22 cellular contexts compared by ENCODE assay signal in genomic region chrX:71615954-71616353, GRCh38. TPM values are rescaled to one million over a fixed set of nuclear protein-coding genes. Genes with fewer than 3 reads are reported as not detected.
DNase-seq lines count a peak whose midpoint lies in the region; ATAC-seq and TF ChIP-seq lines count a peak whose summit lies in the region.
"Had no signal": no experiment of that assay in that cellular context is flagged by ENCODE, and none has a peak within 500 bp of the region (broad histone marks: within the 10 kb centered on the region; RNA-seq: fewer than 3 reads in every experiment).

No MANE protein-coding gene starts in this region.

- H3K27me3 ChIP-seq in H7 (ENCODE audit: control insufficient read depth, insufficient read depth, low read length): no peaks in the 10 kb centered on the region
- H3K27me3 ChIP-seq: body of pancreas, esophagus muscularis mucosa, heart left ventricle, right lobe of liver had no signal

- H3K4me3 Mint-ChIP-seq in T-helper 2 cell treated with Interferon-gamma antibody and Interleukin-4, amounts not matched to agents 5 μg/mL and 100 μg/mL, for 36 hours: peak overlapping the region; percentile 90
- peak overlapping the region; percentile 67 for H3K4me3 Mint-ChIP-seq in activated T-helper 2 cell treated with anti-CD3 and anti-CD28 coated beads, Interferon-gamma antibody, Interleukin-2, Interleukin-4, amounts not matched to agents 10 μg/mL and 5 μg/mL and 100 μg/mL, durations not matched to agents 14 hours and 24 hours and 36 hours (ENCODE audit: low read depth)
- H3K4me3 Mint-ChIP-seq in natural killer cell: peak overlapping the region; percentile 73

- peak overlapping the region; percentile 56 for H3K27ac Mint-ChIP-seq in T-helper 2 cell treated with Interferon-gamma antibody and Interleukin-4, amounts not matched to agents 5 μg/mL and 100 μg/mL, for 36 hours
- peak overlapping the region; percentile 76 for H3K27ac Mint-ChIP-seq in activated T-helper 2 cell treated with anti-CD3 and anti-CD28 coated beads, Interferon-gamma antibody, Interleukin-2, Interleukin-4, amounts not matched to agents 10 μg/mL and 5 μg/mL and 100 μg/mL, durations not matched to agents 14 hours and 24 hours and 36 hours
- H3K27ac Mint-ChIP-seq in natural killer cell: peak overlapping the region; percentile 91 to 93

- no peaks in the 10 kb centered on the region for H3K9me3 Mint-ChIP-seq in T-helper 2 cell treated with Interferon-gamma antibody and Interleukin-4, amounts not matched to agents 5 μg/mL and 100 μg/mL, for 36 hours
- H3K9me3 Mint-ChIP-seq in activated T-helper 2 cell treated with anti-CD3 and anti-CD28 coated beads, Interferon-gamma antibody, Interleukin-2, Interleukin-4, amounts not matched to agents 10 μg/mL and 5 μg/mL and 100 μg/mL, durations not matched to agents 14 hours and 24 hours and 36 hours: no peaks in the 10 kb centered on the region
- H3K9me3 Mint-ChIP-seq in natural killer cell: no peaks in the 10 kb centered on the region

- peaks cover 42% of the 10 kb centered on the region for H3K4me1 Mint-ChIP-seq in T-helper 2 cell treated with Interferon-gamma antibody and Interleukin-4, amounts not matched to agents 5 μg/mL and 100 μg/mL, for 36 hours (ENCODE audit: low read depth)
- peaks cover 45% of the 10 kb centered on the region for H3K4me1 Mint-ChIP-seq in activated T-helper 2 cell treated with anti-CD3 and anti-CD28 coated beads, Interferon-gamma antibody, Interleukin-2, Interleukin-4, amounts not matched to agents 10 μg/mL and 5 μg/mL and 100 μg/mL, durations not matched to agents 14 hours and 24 hours and 36 hours (ENCODE audit: low read depth)
- H3K4me1 Mint-ChIP-seq in natural killer cell: peaks cover 57 to 61% of the 10 kb centered on the region in 2 donors

- no peak overlapping the region for H3K4me3 ChIP-seq in H7 (ENCODE audit: insufficient read depth, low read depth, low read length)
- H3K4me3 ChIP-seq: body of pancreas, esophagus muscularis mucosa, right lobe of liver had no signal

- peaks cover 43% of the 10 kb centered on the region for H3K36me3 Mint-ChIP-seq in T-helper 2 cell treated with Interferon-gamma antibody and Interleukin-4, amounts not matched to agents 5 μg/mL and 100 μg/mL, for 36 hours (ENCODE audit: low read depth)
- peaks cover 54% of the 10 kb centered on the region for H3K36me3 Mint-ChIP-seq in activated T-helper 2 cell treated with anti-CD3 and anti-CD28 coated beads, Interferon-gamma antibody, Interleukin-2, Interleukin-4, amounts not matched to agents 10 μg/mL and 5 μg/mL and 100 μg/mL, durations not matched to agents 14 hours and 24 hours and 36 hours (ENCODE audit: low read depth)
- H3K36me3 Mint-ChIP-seq in natural killer cell: peaks cover 8% of the 10 kb centered on the region

- ATAC-seq in natural killer cell (no peak), HG03159 (IDR thresholded peaks at IDR 0.05; ENCODE audit: unreplicated experiment) (no peak), HG02642 (IDR thresholded peaks at IDR 0.05; ENCODE audit: poor library complexity, unreplicated experiment) (no peak)
- ATAC-seq: body of pancreas, heart left ventricle, PC-3 had no signal

- TF ChIP-seq CTCF in natural killer cell (IDR thresholded peaks at IDR 0.05): no peak

- H3K36me3 ChIP-seq in H7 (replicated peaks; ENCODE audit: control insufficient read depth, insufficient read depth, low read length): no peaks in the 10 kb centered on the region

- H3K27me3 Mint-ChIP-seq in T-helper 2 cell treated with Interferon-gamma antibody and Interleukin-4, amounts not matched to agents 5 μg/mL and 100 μg/mL, for 36 hours (ENCODE audit: low read depth): no peaks in the 10 kb centered on the region
- H3K27me3 Mint-ChIP-seq in activated T-helper 2 cell treated with anti-CD3 and anti-CD28 coated beads, Interferon-gamma antibody, Interleukin-2, Interleukin-4, amounts not matched to agents 10 μg/mL and 5 μg/mL and 100 μg/mL, durations not matched to agents 14 hours and 24 hours and 36 hours (ENCODE audit: low read depth): no peaks in the 10 kb centered on the region
- no peaks in the 10 kb centered on the region for H3K27me3 Mint-ChIP-seq in natural killer cell (ENCODE audit: low read depth in 2 of 2)

- DNase-seq in T-helper 2 cell treated with Interferon-gamma antibody and Interleukin-4, amounts not matched to agents 5 μg/mL and 100 μg/mL, for 36 hours (ENCODE audit: low spot score): no peak
- DNase-seq in T-helper 2 cell (no peak), H7 (peak; percentile 36), natural killer cell (no peak), cerebellar nuclear complex (lab: John Stamatoyannopoulos, UW) (no peak)
- no peak for DNase-seq in activated T-helper 2 cell treated with anti-CD3 and anti-CD28 coated beads, Interferon-gamma antibody, Interleukin-2, Interleukin-4, amounts not matched to agents 10 μg/mL and 5 μg/mL and 100 μg/mL, durations not matched to agents 14 hours and 24 hours and 36 hours (ENCODE audit: low spot score)
- DNase-seq: body of pancreas; HCEC 1CT; heart left ventricle; kidney; NCI-H2029 treated with DMSO at 0.1 percent for 48 hours; NCI-H526; occipital lobe; PC-3; right lobe of liver; stimulated activated CD4-positive, alpha-beta T cell treated with anti-CD3 and anti-CD28 coated beads, Interleukin-2, amount 100 ng/mL, for 48 hours; trophoblast cell had no signal

- intact Hi-C loops in activated T-helper 2 cell treated with anti-CD3 and anti-CD28 coated beads, Interferon-gamma antibody, Interleukin-2, Interleukin-4, amounts not matched to agents 10 μg/mL and 5 μg/mL and 100 μg/mL, durations not matched to agents 14 hours and 24 hours and 36 hours (cut with micrococcal nuclease): no loop called here
- intact Hi-C loops in natural killer cell (cut with micrococcal nuclease): no loop called here

RNA-seq across cellular contexts. Expression of gene CXCR3, which starts 2.4 kb away (rescaled TPM):
- total RNA-seq in H7 (2014; rRNA removed; shearing (Covaris generic)): not detected in 2 replicates
- total RNA-seq in activated T-helper 2 cell treated with anti-CD3 and anti-CD28 coated beads, Interferon-gamma antibody, Interleukin-2, Interleukin-4, amounts not matched to agents 10 μg/mL and 5 μg/mL and 100 μg/mL, durations not matched to agents 14 hours and 24 hours and 36 hours: 11.1 and 11.4 TPM in 2 replicates
- 10 to 100 TPM in 2 of 3 donors, 1 to 10 TPM in 1; 8.7 to 15.9 (median 13.7) TPM for total RNA-seq in natural killer cell
- total RNA-seq: dermis microvascular lymphatic vessel endothelial cell, MCF 10A, occipital lobe, PC-3 had no signal

RNA-seq across cellular contexts. Expression of gene GCNA, which starts 37.7 kb away (rescaled TPM):
- 0.55 and 1.1 TPM in 2 replicates for total RNA-seq in H7 (2014; rRNA removed; shearing (Covaris generic))
- total RNA-seq in activated T-helper 2 cell treated with anti-CD3 and anti-CD28 coated beads, Interferon-gamma antibody, Interleukin-2, Interleukin-4, amounts not matched to agents 10 μg/mL and 5 μg/mL and 100 μg/mL, durations not matched to agents 14 hours and 24 hours and 36 hours: 3.4 and 3.5 TPM in 2 replicates
- 1 to 10 TPM; 3.6 to 4.5 (median 3.7) TPM for total RNA-seq in natural killer cell
